8 cellular contexts compared by ENCODE assay signal in genomic region chr3:32500880-32501784, GRCh38. TPM values are rescaled to one million over a fixed set of nuclear protein-coding genes. Genes with fewer than 3 reads are reported as not detected.
A peak's percentile ranks its signal among the peaks of the same experiment; 100 is the strongest.
DNase-seq lines count a peak whose midpoint lies in the region; ATAC-seq and TF ChIP-seq lines count a peak whose summit lies in the region.

No MANE protein-coding gene starts in this region.

- DNase-seq in HCT116 (ENCODE audit: low read depth, low spot score) (no peak), heart left ventricle (peak in 1 of 5 donors; percentile 28), hypothalamus (lab: John Stamatoyannopoulos, UW) (no peak), body of pancreas (no peak), NCI-H2081 (lab: John Stamatoyannopoulos, UW) (no peak)

- TF ChIP-seq POLR2A in HCT116 (IDR thresholded peaks at IDR 0.05; ENCODE audit: borderline replicate concordance, extremely low read depth, insufficient read depth, insufficient read length): no peak
- no peak for TF ChIP-seq POLR2A in heart left ventricle (IDR thresholded peaks at IDR 0.05)
- no peak for TF ChIP-seq POLR2A in body of pancreas (IDR thresholded peaks at IDR 0.05)

- H3K9ac ChIP-seq in HCT116 (ENCODE audit: low read length): peak overlapping the region; percentile 78
- peak overlapping the region in 2 of 3 donors; percentile 87 to 92 for H3K9ac ChIP-seq in skeletal muscle tissue (ENCODE audit: low read depth in 1 of 3, low read length in 3 of 3)

- peak overlapping the region; percentile 91 for H3K4me2 ChIP-seq in HCT116 (ENCODE audit: low read length)

- intact Hi-C loops in HCT116 (cut with micrococcal nuclease): no loop called here
- intact Hi-C loops in heart left ventricle (cut with DNase I): loop anchor here in 4 of 10 donors (10.0 kb wide), 2 partner anchors 74 to 434 kb away; partner anchors contain the start of gene DYNC1LI1 (in 3 of the 4)
- intact Hi-C loops in body of pancreas (cut with DNase I): no loop called here

- H3K9me3 Mint-ChIP-seq in T-helper 1 cell treated with Interleukin-12 subunit alpha and Interleukin-12 subunit beta and Interleukin-4 antibody, amounts not matched to agents 30 μg/mL and 1 μg/mL, for 36 hours: no peaks in the 10 kb centered on the region

- TSS peak; percentile 58 for BruUV-seq in HCT116 (replicated peaks; lab: Mats Ljungman, UMichigan)

- H3K4me1 Mint-ChIP-seq in T-helper 1 cell treated with Interleukin-12 subunit alpha and Interleukin-12 subunit beta and Interleukin-4 antibody, amounts not matched to agents 30 μg/mL and 1 μg/mL, for 36 hours (ENCODE audit: low read depth): peaks cover 30% of the 10 kb centered on the region

- H3K27me3 Mint-ChIP-seq in T-helper 1 cell treated with Interleukin-12 subunit alpha and Interleukin-12 subunit beta and Interleukin-4 antibody, amounts not matched to agents 30 μg/mL and 1 μg/mL, for 36 hours (ENCODE audit: low read depth): peaks cover 4% of the 10 kb centered on the region

- RAD21 ChIA-PET in HCT116 (lab: Charles Lee; ENCODE audit: low non-redundant PET in 1 of 2, low total read pairs in 2 of 2, uncharacterized antibody in 2 of 2, unreplicated experiment in 2 of 2): no interaction called here

- H3K36me3 ChIP-seq in HCT116 (ENCODE audit: control insufficient read depth in 1 of 2, insufficient read depth in 2 of 2, low read length in 2 of 2) (no peaks in the 10 kb centered on the region), heart left ventricle (peaks cover 0 to 9% (median 0%) of the 10 kb centered on the region in 9 donors), skeletal muscle tissue (ENCODE audit: control insufficient read depth in 3 of 3, insufficient read depth in 3 of 3, low read length in 3 of 3) (peaks cover 0 to 2% (median 0%) of the 10 kb centered on the region in 3 donors), body of pancreas (replicated peaks in 1 of 2; ENCODE audit: insufficient read depth in 1 of 2, low read depth in 2 of 2) (no peaks in the 10 kb centered on the region)

- no peaks in the 10 kb centered on the region for H3K27me3 ChIP-seq in HCT116 (ENCODE audit: insufficient read depth, low read length)
- H3K27me3 ChIP-seq in heart left ventricle: no peaks in the 10 kb centered on the region
- no peaks in the 10 kb centered on the region for H3K27me3 ChIP-seq in skeletal muscle tissue (ENCODE audit: control insufficient read depth in 3 of 3, insufficient read depth in 3 of 3, low read length in 3 of 3)
- no peaks in the 10 kb centered on the region for H3K27me3 ChIP-seq in body of pancreas

- H3K27ac ChIP-seq in HCT116 (ENCODE audit: low read depth, low read length) (no peak overlapping the region), heart left ventricle (peak overlapping the region in 6 of 12 donors; percentile 95 to 99 (median 98)), skeletal muscle tissue (ENCODE audit: low read depth, low read length) (peak overlapping the region; percentile 90), body of pancreas (peak overlapping the region in 2 of 4 donors; percentile 66 to 96)

- no peak for ATAC-seq in HCT116
- no peak for ATAC-seq in heart left ventricle
- no peak for ATAC-seq in GM18867 (IDR thresholded peaks at IDR 0.05; ENCODE audit: unreplicated experiment)
- no peak for ATAC-seq in body of pancreas

- POLR2A ChIA-PET in HCT116 (lab: Charles Lee): no interaction called here

- peaks cover 26% of the 10 kb centered on the region for H3K79me2 ChIP-seq in HCT116 (ENCODE audit: insufficient read depth, low read length)

- peak overlapping the region; percentile 94 for H3K27ac Mint-ChIP-seq in T-helper 1 cell treated with Interleukin-12 subunit alpha and Interleukin-12 subunit beta and Interleukin-4 antibody, amounts not matched to agents 30 μg/mL and 1 μg/mL, for 36 hours

- no peak for TF ChIP-seq RAD21 in HCT116 (IDR thresholded peaks at IDR 0.05; ENCODE audit: low read depth)

- peaks cover 8% of the 10 kb centered on the region for H3K36me3 Mint-ChIP-seq in T-helper 1 cell treated with Interleukin-12 subunit alpha and Interleukin-12 subunit beta and Interleukin-4 antibody, amounts not matched to agents 30 μg/mL and 1 μg/mL, for 36 hours (ENCODE audit: low read depth)

- TF ChIP-seq CTCF in HCT116 (IDR thresholded peaks at IDR 0.05 in 2 of 3, conservative IDR thresholded peaks at IDR 0.05 in 1 of 3; ENCODE audit: borderline replicate concordance in 1 of 3, insufficient read depth in 1 of 3, low read depth in 2 of 3, low read length in 2 of 3): no peak
- TF ChIP-seq CTCF in heart left ventricle (IDR thresholded peaks at IDR 0.05): no peak
- no peak for TF ChIP-seq CTCF in body of pancreas (IDR thresholded peaks at IDR 0.05)

- H3K9me3 ChIP-seq in HCT116 (ENCODE audit: control insufficient read depth in 1 of 2, insufficient read depth in 1 of 2, low read depth in 1 of 2, low read length in 2 of 2) (no peaks in the 10 kb centered on the region), heart left ventricle (no peaks in the 10 kb centered on the region), skeletal muscle tissue (ENCODE audit: control insufficient read depth in 3 of 3, low read length in 3 of 3) (no peaks in the 10 kb centered on the region), body of pancreas (no peaks in the 10 kb centered on the region)

- peak overlapping the region; percentile 89 to 90 for H3K4me3 ChIP-seq in HCT116 (replicated peaks in 1 of 2; ENCODE audit: low read depth in 1 of 2, low read length in 2 of 2)
- H3K4me3 ChIP-seq in heart left ventricle: peak overlapping the region in 11 of 12 donors; percentile 43 to 99 (median 91)
- peak overlapping the region; percentile 89 to 95 (median 95) for H3K4me3 ChIP-seq in skeletal muscle tissue (ENCODE audit: low read length in 3 of 3)
- H3K4me3 ChIP-seq in body of pancreas: no peak overlapping the region

- WGBS in heart left ventricle, 4 donors: 71 to 75% (median 73%) methylated on average over 25 of the region's 25 CpGs
- WGBS in body of pancreas, 2 donors: 73 to 79% methylated on average over 25 of the region's 25 CpGs

- H3K4me1 ChIP-seq in HCT116 (ENCODE audit: control insufficient read depth in 1 of 2, insufficient read depth in 2 of 2, low read length in 2 of 2): peaks cover 8 to 17% of the 10 kb centered on the region in 2 experiments; a peak in 3 of 4 replicates
- peaks cover 0 to 63% (median 14%) of the 10 kb centered on the region in 12 donors for H3K4me1 ChIP-seq in heart left ventricle
- H3K4me1 ChIP-seq in skeletal muscle tissue (ENCODE audit: control insufficient read depth in 3 of 3, insufficient read depth in 3 of 3, low read length in 3 of 3): peaks cover 2 to 9% (median 5%) of the 10 kb centered on the region in 3 donors
- H3K4me1 ChIP-seq in body of pancreas: peaks cover 18% of the 10 kb centered on the region

- H3K4me3 Mint-ChIP-seq in T-helper 1 cell treated with Interleukin-12 subunit alpha and Interleukin-12 subunit beta and Interleukin-4 antibody, amounts not matched to agents 30 μg/mL and 1 μg/mL, for 36 hours: peak overlapping the region; percentile 99

- no peak overlapping the region for H2AFZ ChIP-seq in HCT116 (ENCODE audit: low read depth, low read length, poor library complexity, severe bottlenecking)

- no peaks in the 10 kb centered on the region for H3K9me2 ChIP-seq in HCT116 (ENCODE audit: insufficient read depth)

- peaks cover 3% of the 10 kb centered on the region; the same call in 1 of the 2 replicates for H4K20me1 ChIP-seq in HCT116 (ENCODE audit: insufficient read depth)

- CTCF ChIA-PET in HCT116 (lab: Charles Lee): no interaction called here

TF ChIP-seq in HCT116, 20 proteins besides CTCF, POLR2A, EP300 and RAD21:
- TF ChIP-seq FOSL1 (IDR thresholded peaks at IDR 0.05; ENCODE audit: low read depth) (no peak), EZH2phosphoT487 (IDR thresholded peaks at IDR 0.05; ENCODE audit: borderline replicate concordance) (no peak), SIN3A (IDR thresholded peaks at IDR 0.05; ENCODE audit: low read depth) (no peak), ATF3 (IDR thresholded peaks at IDR 0.05) (no peak), JUND (IDR thresholded peaks at IDR 0.05) (no peak)
TF ChIP-seq in HCT116: peak in this region for 0.

RNA-seq across cellular contexts. Expression of gene CMTM6, which starts 1.5 kb away (rescaled TPM):
- 41.1 TPM for total RNA-seq in HCT116 (2021; ENCODE audit: unreplicated experiment)
- polyA plus RNA-seq in HCT116 (2012): 11.7 and 16.1 TPM in 2 replicates
- total RNA-seq in heart left ventricle: 10 to 100 TPM in 7 of 9 donors, 1 to 10 TPM in 2; 8.9 to 34.8 (median 12.5) TPM
- polyA plus RNA-seq in heart left ventricle: 10 to 100 TPM in 1 of 2 donors, 1 to 10 TPM in 1; 5.2 to 11.6 TPM
- 26.6 TPM for total RNA-seq in skeletal muscle tissue
- total RNA-seq in body of pancreas: 10 to 100 TPM; 20.2 to 40.9 TPM

Comparison
In these comparisons a context has a peak if more than half of its experiments do, and no peak if none do; other contexts are left out.
1. H3K4me3 ChIP-seq: peak in HCT116 (2 of 2), heart left ventricle (11 of 12) and skeletal muscle tissue (3 of 3); none in body of pancreas (0 of 2).